In genomic region chr9:109403766-109404320, GRCh38 we compare ENCODE assay signal across 15 cellular contexts.
A peak's percentile ranks its signal among the peaks of the same experiment; 100 is the strongest.
DNase-seq lines count a peak whose midpoint lies in the region; ATAC-seq and TF ChIP-seq lines count a peak whose summit lies in the region.
"Had no signal": no experiment of that assay in that cellular context is flagged by ENCODE, and none has a peak within 500 bp of the region (broad histone marks: within the 10 kb centered on the region; RNA-seq: fewer than 3 reads in every experiment).

No MANE protein-coding gene starts in this region.

- DNase-seq in EH (ENCODE audit: low read depth) (peak; percentile 23), T1000 (lab: John Stamatoyannopoulos, UW) (peak; percentile 39), fibroblast of mammary gland (ENCODE audit: low read depth) (peak; percentile 18), sciatic nerve (ENCODE audit: low spot score) (peak; percentile 25), NCI-H748 (lab: John Stamatoyannopoulos, UW; ENCODE audit: unreplicated experiment) (no peak)
- DNase-seq: C1 segment of cervical spinal cord, HCEC 1CT, NCI-H1930, NCI-H2171, NCI-H510A treated with DMSO at 0.1 percent for 48 hours, SHP77 treated with DMSO at 0.1 percent for 48 hours had no signal

- no peak for ATAC-seq in sciatic nerve
- no peak for ATAC-seq in GM21526 (IDR thresholded peaks at IDR 0.05; ENCODE audit: low FRiP score, unreplicated experiment)
- ATAC-seq in HG02970 (IDR thresholded peaks at IDR 0.05; ENCODE audit: low FRiP score, unreplicated experiment): no peak
- ATAC-seq in GM19455 (IDR thresholded peaks at IDR 0.05; ENCODE audit: unreplicated experiment): no peak
- ATAC-seq: K562 had no signal

- no peak for TF ChIP-seq CTCF in fibroblast of mammary gland (conservative IDR thresholded peaks at IDR 0.05; ENCODE audit: control insufficient read depth, insufficient read depth, low read depth, low read length)

- no peak overlapping the region for H3K4me3 ChIP-seq in fibroblast of mammary gland (ENCODE audit: control insufficient read depth, low read depth, low read length)
- H3K4me3 ChIP-seq: K562 had no signal

- intact Hi-C loops in sciatic nerve (cut with DNase I): no loop called here
